Comparison of ENCODE assay signal across 2 cellular contexts in genomic region chr3:69092030-69092513, GRCh38.
A peak's percentile ranks its signal among the peaks of the same experiment; 100 is the strongest.
TF ChIP-seq lines count a peak whose summit lies in the region.

No MANE protein-coding gene starts in this region.

TF ChIP-seq in GM12878, 131 proteins besides CTCF, POLR2A, EP300 and RAD21 (continues in another document):
- TF ChIP-seq GABPA (IDR thresholded peaks at IDR 0.05; ENCODE audit: low read depth) = peak; percentile 78; the same call in 1 of the 2 replicates
- TF ChIP-seq ETV6 (conservative IDR thresholded peaks at IDR 0.05 in 1 of 2, IDR thresholded peaks at IDR 0.05 in 1 of 2; ENCODE audit: borderline replicate concordance in 1 of 2, low read depth in 1 of 2) = peak in 1 of 2 experiments; percentile 93; a peak in 2 of 4 replicates
- peak; percentile 91 for TF ChIP-seq CREB1 (IDR thresholded peaks at IDR 0.05; ENCODE audit: low read depth)
- TF ChIP-seq GATAD2B (conservative IDR thresholded peaks at IDR 0.05; ENCODE audit: low read depth) = no peak
- no peak for TF ChIP-seq NR2F1 (conservative IDR thresholded peaks at IDR 0.05)
- no peak for TF ChIP-seq ATF7 (IDR thresholded peaks at IDR 0.05; ENCODE audit: low read depth)
- no peak for TF ChIP-seq POLR2AphosphoS2 (IDR thresholded peaks at IDR 0.05; ENCODE audit: low read depth, low read length)
- peak; percentile 62; the same call in 1 of the 2 replicates for TF ChIP-seq ZBTB40 (IDR thresholded peaks at IDR 0.05; ENCODE audit: borderline replicate concordance)
- peak; percentile 94 for TF ChIP-seq CREM (IDR thresholded peaks at IDR 0.05; ENCODE audit: low read depth)
- TF ChIP-seq JUNB (IDR thresholded peaks at IDR 0.05) = no peak
- TF ChIP-seq RAD51 (IDR thresholded peaks at IDR 0.05) = 0 out of 2 replicates have a peak, but pooled peaks have one; percentile 12
- no peak for TF ChIP-seq TAF1 (IDR thresholded peaks at IDR 0.05; ENCODE audit: borderline replicate concordance, low read depth, low read length)
- no peak for TF ChIP-seq CUX1 (IDR thresholded peaks at IDR 0.05; ENCODE audit: insufficient replicate concordance, low read depth, low read length)
- TF ChIP-seq IRF4 (IDR thresholded peaks at IDR 0.05; ENCODE audit: low read depth, low read length) = peak; percentile 82; the same call in 1 of the 2 replicates
- no peak for TF ChIP-seq DPF2 (IDR thresholded peaks at IDR 0.05)
- peak; percentile 63 for TF ChIP-seq RUNX3 (IDR thresholded peaks at IDR 0.05; ENCODE audit: low read length)
- TF ChIP-seq SKIL (IDR thresholded peaks at IDR 0.05; ENCODE audit: low read depth, poor library complexity, severe bottlenecking) = peak; percentile 35

TF ChIP-seq in SK-N-SH treated with all-trans-retinoic acid at 6 μM for 48 hours, 23 proteins besides CTCF, POLR2A, EP300 and RAD21:
- TF ChIP-seq CSRNP3 (CRISPR knock-in tag; IDR thresholded peaks at IDR 0.05) = no peak
- no peak for TF ChIP-seq ZFP30 (CRISPR knock-in tag; IDR thresholded peaks at IDR 0.05)
- no peak for TF ChIP-seq OSR1 (CRISPR knock-in tag; IDR thresholded peaks at IDR 0.05)
- TF ChIP-seq POU6F1 (CRISPR knock-in tag; IDR thresholded peaks at IDR 0.05; ENCODE audit: borderline replicate concordance, low read depth) = no peak
- TF ChIP-seq ZFP3 (CRISPR knock-in tag; IDR thresholded peaks at IDR 0.05) = no peak
- TF ChIP-seq TCF4 (CRISPR knock-in tag; IDR thresholded peaks at IDR 0.05; ENCODE audit: borderline replicate concordance) = no peak
- TF ChIP-seq TOX (CRISPR knock-in tag; IDR thresholded peaks at IDR 0.05; ENCODE audit: borderline replicate concordance) = no peak
- no peak for TF ChIP-seq ZNF565 (CRISPR knock-in tag; conservative IDR thresholded peaks at IDR 0.05; ENCODE audit: low read depth)
- no peak for TF ChIP-seq GLIS3 (CRISPR knock-in tag; IDR thresholded peaks at IDR 0.05)
- no peak for TF ChIP-seq BACH2 (CRISPR knock-in tag; IDR thresholded peaks at IDR 0.05; ENCODE audit: borderline replicate concordance)
- no peak for TF ChIP-seq ESRRG (CRISPR knock-in tag; IDR thresholded peaks at IDR 0.05)
- TF ChIP-seq CSDC2 (CRISPR knock-in tag; IDR thresholded peaks at IDR 0.05) = no peak
- TF ChIP-seq PATZ1 (CRISPR knock-in tag; IDR thresholded peaks at IDR 0.05; ENCODE audit: borderline replicate concordance) = no peak
- no peak for TF ChIP-seq ZNF70 (CRISPR knock-in tag; IDR thresholded peaks at IDR 0.05)
- no peak for TF ChIP-seq TSHZ2 (CRISPR knock-in tag; IDR thresholded peaks at IDR 0.05)
- no peak for TF ChIP-seq PPARA (CRISPR knock-in tag; IDR thresholded peaks at IDR 0.05; ENCODE audit: borderline replicate concordance)
- no peak for TF ChIP-seq ZC3H10 (CRISPR knock-in tag; IDR thresholded peaks at IDR 0.05)
- TF ChIP-seq ZNF8 (CRISPR knock-in tag; IDR thresholded peaks at IDR 0.05) = no peak
